Comparison of ENCODE assay signal across 9 cellular contexts in genomic region chr11:133948711-133949110, GRCh38. TPM values are rescaled to one million over a fixed set of nuclear protein-coding genes. Genes with fewer than 3 reads are reported as not detected.
DNase-seq lines count a peak whose midpoint lies in the region; ATAC-seq and TF ChIP-seq lines count a peak whose summit lies in the region.
"Had no signal": no experiment of that assay in that cellular context is flagged by ENCODE, and none has a peak within 500 bp of the region (broad histone marks: within the 10 kb centered on the region; RNA-seq: fewer than 3 reads in every experiment).

No MANE protein-coding gene starts in this region.

- no peaks in the 10 kb centered on the region for H3K27me3 ChIP-seq in effector memory CD4-positive, alpha-beta T cell (replicated peaks; ENCODE audit: control insufficient read depth, insufficient read depth, low read length, poor library complexity, severe bottlenecking)

- no peaks in the 10 kb centered on the region for H3K36me3 ChIP-seq in effector memory CD4-positive, alpha-beta T cell (ENCODE audit: control insufficient read depth, insufficient read depth, low read length)

- peak overlapping the region; percentile 42 for H3K4me3 Mint-ChIP-seq in stimulated activated naive CD8-positive, alpha-beta T cell treated with anti-CD3 and anti-CD28 coated beads, Interleukin-15, Interleukin-2, amounts not matched to agents 100 ng/mL and 50 ng/mL, for 24 hours
- no peak overlapping the region for H3K4me3 Mint-ChIP-seq in type B pancreatic cell
- H3K4me3 Mint-ChIP-seq: CD14-positive monocyte had no signal

- DNase-seq in stimulated activated naive CD8-positive, alpha-beta T cell treated with anti-CD3 and anti-CD28 coated beads, Interleukin-15, Interleukin-2, amounts not matched to agents 100 U/mL and 50 U/mL, for 24 hours = no peak
- DNase-seq in NCI-H345 (lab: John Stamatoyannopoulos, UW) (peak; percentile 78), type B pancreatic cell (ENCODE audit: extremely low spot score, unreplicated experiment) (no peak), NCI-H1048 (lab: John Stamatoyannopoulos, UW) (no peak), iPS-NIHi7 (ENCODE audit: extremely low spot score) (no peak)
- DNase-seq in effector memory CD4-positive, alpha-beta T cell = no peak

- H3K27me3 Mint-ChIP-seq in stimulated activated naive CD8-positive, alpha-beta T cell treated with anti-CD3 and anti-CD28 coated beads, Interleukin-15, Interleukin-2, amounts not matched to agents 100 ng/mL and 50 ng/mL, for 24 hours = peaks cover under 1% of the 10 kb centered on the region
- peaks cover 39% of the 10 kb centered on the region for H3K27me3 Mint-ChIP-seq in type B pancreatic cell

- no peaks in the 10 kb centered on the region for H3K9me3 ChIP-seq in effector memory CD4-positive, alpha-beta T cell (ENCODE audit: control insufficient read depth, low read length)

- H3K4me3 ChIP-seq in effector memory CD4-positive, alpha-beta T cell (ENCODE audit: insufficient read depth, low read depth, low read length, poor library complexity, severe bottlenecking) = no peak overlapping the region

- H3K4me1 Mint-ChIP-seq in stimulated activated naive CD8-positive, alpha-beta T cell treated with anti-CD3 and anti-CD28 coated beads, Interleukin-15, Interleukin-2, amounts not matched to agents 100 ng/mL and 50 ng/mL, for 24 hours (ENCODE audit: low read depth) = peaks cover 80% of the 10 kb centered on the region
- peaks cover 29% of the 10 kb centered on the region for H3K4me1 Mint-ChIP-seq in type B pancreatic cell (ENCODE audit: unreplicated experiment)
- H3K4me1 Mint-ChIP-seq: CD14-positive monocyte had no signal

- peak overlapping the region; percentile 2 for H3K27ac ChIP-seq in effector memory CD4-positive, alpha-beta T cell (ENCODE audit: insufficient read depth, low read length, poor library complexity, severe bottlenecking)

- peaks cover 5% of the 10 kb centered on the region for H3K36me3 Mint-ChIP-seq in stimulated activated naive CD8-positive, alpha-beta T cell treated with anti-CD3 and anti-CD28 coated beads, Interleukin-15, Interleukin-2, amounts not matched to agents 100 ng/mL and 50 ng/mL, for 24 hours (ENCODE audit: low read depth)
- no peaks in the 10 kb centered on the region for H3K36me3 Mint-ChIP-seq in type B pancreatic cell
- H3K36me3 Mint-ChIP-seq: CD14-positive monocyte had no signal

- no peak for ATAC-seq in stimulated activated naive CD8-positive, alpha-beta T cell treated with anti-CD3 and anti-CD28 coated beads, Interleukin-15, Interleukin-2, amounts not matched to agents 100 U/mL and 50 U/mL, for 24 hours
- no peak for ATAC-seq in HG03342 (IDR thresholded peaks at IDR 0.05; ENCODE audit: unreplicated experiment)

- peak overlapping the region; percentile 26 for H3K27ac Mint-ChIP-seq in stimulated activated naive CD8-positive, alpha-beta T cell treated with anti-CD3 and anti-CD28 coated beads, Interleukin-15, Interleukin-2, amounts not matched to agents 100 ng/mL and 50 ng/mL, for 24 hours
- H3K27ac Mint-ChIP-seq in type B pancreatic cell = peak overlapping the region; percentile 20
- H3K27ac Mint-ChIP-seq: CD14-positive monocyte had no signal

- no peak for TF ChIP-seq CTCF in type B pancreatic cell (conservative IDR thresholded peaks at IDR 0.05)

- H3K9me3 Mint-ChIP-seq in stimulated activated naive CD8-positive, alpha-beta T cell treated with anti-CD3 and anti-CD28 coated beads, Interleukin-15, Interleukin-2, amounts not matched to agents 100 ng/mL and 50 ng/mL, for 24 hours = no peaks in the 10 kb centered on the region
- H3K9me3 Mint-ChIP-seq in type B pancreatic cell = no peaks in the 10 kb centered on the region

- H3K4me1 ChIP-seq in effector memory CD4-positive, alpha-beta T cell (ENCODE audit: control insufficient read depth, insufficient read depth, low read length, poor library complexity, severe bottlenecking) = peaks cover 54% of the 10 kb centered on the region

RNA-seq across cellular contexts. Expression of gene IGSF9B, which starts 8.1 kb away (rescaled TPM):
- 6.6 and 10.6 TPM in 2 replicates for total RNA-seq in type B pancreatic cell (ENCODE audit: low replicate concordance)
